Comparison of ENCODE assay signal across 23 cellular contexts in genomic region chr18:63031439-63031838, GRCh38.
"Had no signal": no experiment of that assay in that cellular context is flagged by ENCODE, and none has a peak within 500 bp of the region (broad histone marks: within the 10 kb centered on the region; RNA-seq: fewer than 3 reads in every experiment).

No MANE protein-coding gene starts in this region.

- H3K4me1 ChIP-seq: left ventricle myocardium inferior, right atrium auricular region, stomach, testis, thyroid gland, transverse colon, upper lobe of left lung, vagina had no signal

- H3K27me3 ChIP-seq: ovary, right atrium auricular region, stomach, testis, thyroid gland, transverse colon, upper lobe of left lung, vagina had no signal

- H3K36me3 ChIP-seq: left ventricle myocardium inferior, ovary, right atrium auricular region, stomach, thyroid gland, transverse colon, upper lobe of left lung, vagina had no signal

- ATAC-seq: mucosa of descending colon; naive thymus-derived CD4-positive, alpha-beta T cell; natural killer cell treated with Interleukin-12 subunit alpha and Interleukin-12 subunit beta and Interleukin-15 and Interleukin-18, amount 100 ng/mL, for 72 hours; sciatic nerve; stimulated activated naive B cell treated with anti-CD40 and anti-IgM and Interleukin-4, amounts not matched to agents 10 μg/mL and 1 μg/mL and 100 μg/mL, for 72 hours; stimulated activated naive CD8-positive, alpha-beta T cell treated with anti-CD3 and anti-CD28 coated beads, Interleukin-15, Interleukin-2, amounts not matched to agents 100 U/mL and 50 U/mL, for 24 hours had no signal

- H3K4me3 ChIP-seq: left ventricle myocardium inferior, lung, mucosa of descending colon, ovary, right atrium auricular region, skin epidermis, stomach, testis, thyroid gland, transverse colon, upper lobe of left lung, vagina had no signal

- H3K9me3 ChIP-seq: mucosa of descending colon, ovary, right atrium auricular region, stomach, testis, thyroid gland, transverse colon, upper lobe of left lung, vagina had no signal

- H3K27ac ChIP-seq: left ventricle myocardium inferior, ovary, right atrium auricular region, skin epidermis, stomach, testis, thyroid gland, transverse colon, upper lobe of left lung, vagina had no signal

- DNase-seq: islet precursor cell; left ventricle myocardium inferior; midbrain; mucosa of descending colon; naive thymus-derived CD4-positive, alpha-beta T cell; ovary; stimulated activated CD4-positive, alpha-beta T cell treated with anti-CD3 and anti-CD28 coated beads, Interleukin-12 subunit alpha, Interleukin-12 subunit beta, amount 100 ng/mL, for 4 hours; stimulated activated CD4-positive, alpha-beta T cell treated with anti-CD3 and anti-CD28 coated beads, Interleukin-15, amount 100 ng/mL, for 24 hours; stimulated activated CD4-positive, alpha-beta T cell treated with anti-CD3 and anti-CD28 coated beads, Interleukin-2, amount 100 ng/mL, for 24 hours; stimulated activated CD4-positive, alpha-beta T cell treated with anti-CD3 and anti-CD28 coated beads, Interleukin-4, amount 100 ng/mL, for 1 hour; stimulated activated naive B cell treated with anti-CD40 and anti-IgM and Interleukin-4, amounts not matched to agents 10 μg/mL and 1 μg/mL and 100 μg/mL, for 72 hours; stimulated activated naive CD8-positive, alpha-beta T cell treated with anti-CD3 and anti-CD28 coated beads, Interleukin-15, Interleukin-2, amounts not matched to agents 100 U/mL and 50 U/mL, for 24 hours; stomach; testis; thyroid gland; transverse colon; upper lobe of left lung had no signal
